Comparison of ENCODE assay signal across 8 cellular contexts in the genomic region with DNA sequence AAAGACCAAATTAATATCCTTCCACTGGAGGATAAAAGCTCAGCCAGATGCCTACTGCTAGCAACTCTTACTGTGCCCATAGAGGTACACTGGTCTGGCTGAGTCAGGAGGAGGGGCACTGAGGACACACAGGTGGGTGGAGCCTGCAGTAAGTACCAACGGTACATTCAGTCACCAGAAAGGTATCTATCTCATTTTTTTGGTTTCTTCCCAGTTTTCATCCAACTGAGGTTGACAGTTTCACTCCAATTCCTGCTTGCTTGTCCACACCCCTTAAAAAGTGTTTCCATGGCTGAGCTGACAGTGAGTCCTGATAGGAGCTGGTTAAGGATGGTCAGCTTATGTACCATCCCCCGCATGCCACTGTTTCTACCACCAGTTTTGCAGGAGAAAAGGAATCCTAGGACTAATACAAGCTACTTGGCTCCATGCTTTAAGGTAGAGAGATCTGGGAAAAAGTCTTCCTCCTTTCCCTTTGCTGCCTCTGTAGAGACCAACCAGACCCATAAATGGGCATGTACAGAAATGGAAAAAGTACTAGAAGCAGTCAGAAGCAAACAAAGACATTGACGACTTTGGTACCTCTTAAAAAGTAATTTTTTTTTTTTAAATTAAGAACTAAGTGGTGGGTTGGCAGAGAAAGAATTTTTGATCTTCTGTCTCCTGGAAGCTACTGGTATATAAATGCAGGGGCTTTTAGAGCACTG. TPM values are rescaled to one million over a fixed set of nuclear protein-coding genes. Genes with fewer than 3 reads are reported as not detected.
DNase-seq lines count a peak whose midpoint lies in the region; ATAC-seq, FAIRE-seq and TF ChIP-seq lines count a peak whose summit lies in the region.

No MANE protein-coding gene starts in this region.

- no peaks in the 10 kb centered on the region for H3K9me3 ChIP-seq in left lung

- no peaks in the 10 kb centered on the region for H3K36me3 ChIP-seq in left lung

- no peak overlapping the region for H3K4me3 ChIP-seq in lower leg skin (ENCODE audit: low read depth, poor library complexity, severe bottlenecking)
- peak overlapping the region in 1 of 2 donors; percentile 79 for H3K4me3 ChIP-seq in left lung

- H3K27me3 ChIP-seq in left lung = no peaks in the 10 kb centered on the region

- no peak for ATAC-seq in activated naive CD8-positive, alpha-beta T cell treated with anti-CD3 and anti-CD28 coated beads, Interleukin-2, amount 50 U/mL, for 24 hours
- ATAC-seq in HG03342 (IDR thresholded peaks at IDR 0.05; ENCODE audit: unreplicated experiment) (no peak), left lung (no peak), GM18870 (IDR thresholded peaks at IDR 0.05; ENCODE audit: unreplicated experiment) (no peak)

- peaks cover 23 to 58% of the 10 kb centered on the region in 2 donors for H3K4me1 ChIP-seq in left lung

- TF ChIP-seq POLR2A in H54 (IDR thresholded peaks at IDR 0.05; ENCODE audit: low read depth, low read length) (no peak), lower leg skin (IDR thresholded peaks at IDR 0.05) (no peak)

- intact Hi-C loops in lower leg skin (cut with DNase I; ENCODE audit: low total_unique reads) (loop anchor here (10.0 kb wide), 1 partner anchor 94 kb away; no protein-coding TSS in a partner anchor), left lung (cut with DNase I) (no loop called here)

- FAIRE-seq in H54 (lab: Jason Lieb, UNC) = peak; percentile 55

- peak overlapping the region; percentile 85 for H3K27ac ChIP-seq in 22Rv1
- peak overlapping the region in 1 of 2 donors; percentile 99 for H3K27ac ChIP-seq in left lung

- no peaks in the 10 kb centered on the region for H3K27me3 Mint-ChIP-seq in activated naive CD8-positive, alpha-beta T cell treated with anti-CD3 and anti-CD28 coated beads, Interleukin-2, amount 50 U/mL, for 24 hours

- 66 to 68% methylated on average over 3 of the region's 3 CpGs for WGBS in lower leg skin, 2 donors

- peak overlapping the region; percentile 97 for H3K4me3 Mint-ChIP-seq in activated naive CD8-positive, alpha-beta T cell treated with anti-CD3 and anti-CD28 coated beads, Interleukin-2, amount 50 U/mL, for 24 hours

- TF ChIP-seq CTCF in 22Rv1 (IDR thresholded peaks at IDR 0.05) (no peak), lower leg skin (IDR thresholded peaks at IDR 0.05) (no peak), left lung (IDR thresholded peaks at IDR 0.05) (no peak)

- H3K36me3 Mint-ChIP-seq in activated naive CD8-positive, alpha-beta T cell treated with anti-CD3 and anti-CD28 coated beads, Interleukin-2, amount 50 U/mL, for 24 hours (ENCODE audit: low read depth) = peaks cover 38% of the 10 kb centered on the region

- H3K4me1 Mint-ChIP-seq in activated naive CD8-positive, alpha-beta T cell treated with anti-CD3 and anti-CD28 coated beads, Interleukin-2, amount 50 U/mL, for 24 hours = peaks cover 62% of the 10 kb centered on the region

- no peaks in the 10 kb centered on the region for H3K9me3 Mint-ChIP-seq in activated naive CD8-positive, alpha-beta T cell treated with anti-CD3 and anti-CD28 coated beads, Interleukin-2, amount 50 U/mL, for 24 hours

- no peak overlapping the region for H3K27ac Mint-ChIP-seq in activated naive CD8-positive, alpha-beta T cell treated with anti-CD3 and anti-CD28 coated beads, Interleukin-2, amount 50 U/mL, for 24 hours

- DNase-seq in H54 (ENCODE audit: insufficient read length, low spot score) (peak; percentile 26), kidney tubule cell (ENCODE audit: low spot score) (peak; percentile 71), lower leg skin (ENCODE audit: low spot score in 2 of 2) (no peak), left lung (no peak)
- no peak for DNase-seq in activated naive CD8-positive, alpha-beta T cell treated with anti-CD3 and anti-CD28 coated beads, Interleukin-2, amount 50 U/mL, for 24 hours

RNA-seq across cellular contexts. Expression of a gene that starts 3.2 kb away (rescaled TPM):
- total RNA-seq in lower leg skin (10 to 100 TPM; 32.4 to 50.3 (median 45.1) TPM), left lung (10 to 100 TPM; 46.9 to 62.7 TPM)

Comparison
In these comparisons a context has a peak if more than half of its experiments do, and no peak if none do; other contexts are left out.
1. DNase-seq: peak in H54 (single experiment) and kidney tubule cell (single experiment); none in activated naive CD8-positive, alpha-beta T cell treated with anti-CD3 and anti-CD28 coated beads, Interleukin-2, amount 50 U/mL, for 24 hours (single experiment), lower leg skin (0 of 2) and left lung (0 of 2).